Comparison of ENCODE assay signal across 14 cellular contexts in the genomic region with DNA sequence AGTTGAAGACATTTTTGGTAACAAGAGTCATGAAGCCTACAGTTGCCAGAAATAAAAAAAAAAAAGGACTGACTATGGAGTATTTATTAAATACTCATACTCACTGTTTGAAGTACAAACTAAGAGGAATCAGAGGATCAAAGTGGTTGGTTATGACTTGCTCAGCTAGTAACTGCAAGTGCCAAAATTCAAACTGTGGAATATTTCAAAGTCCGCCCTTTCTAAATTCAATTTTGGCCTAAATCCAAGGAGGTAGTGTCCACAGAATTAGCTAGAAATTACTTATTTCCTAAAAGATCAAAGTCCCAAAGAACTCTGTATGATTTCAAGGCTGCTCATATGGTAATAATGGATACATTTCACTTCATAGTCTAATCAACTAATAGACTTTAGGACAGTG.
"Had no signal": no experiment of that assay in that cellular context is flagged by ENCODE, and none has a peak within 500 bp of the region (broad histone marks: within the 10 kb centered on the region; RNA-seq: fewer than 3 reads in every experiment).

No MANE protein-coding gene starts in this region.

- FAIRE-seq: colon had no signal

- DNase-seq: activated CD4-positive, alpha-beta T cell treated with anti-CD3 and anti-CD28 coated beads, Interleukin-2, amount 50 U/mL, for 48 hours; activated CD4-positive, CD25-positive, alpha-beta regulatory T cell treated with anti-CD3 and anti-CD28 coated beads, Interleukin-2, amount 50 U/mL, for 72 hours; activated T-cell treated with anti-CD3 and anti-CD28 coated beads for 4 hours; amniotic stem cell; central memory CD4-positive, alpha-beta T cell; dorsolateral prefrontal cortex; heart right ventricle; lower lobe of right lung; nephron progenitor cell; nucleus accumbens; posterior cingulate gyrus; stimulated activated naive CD8-positive, alpha-beta T cell treated with anti-CD3 and anti-CD28 coated beads, Interleukin-15, Interleukin-2, amounts not matched to agents 100 U/mL and 50 U/mL, for 24 hours had no signal

- H3K27me3 ChIP-seq: dorsolateral prefrontal cortex, heart right ventricle had no signal

- ATAC-seq: heart right ventricle; stimulated activated naive CD8-positive, alpha-beta T cell treated with anti-CD3 and anti-CD28 coated beads, Interleukin-15, Interleukin-2, amounts not matched to agents 100 U/mL and 50 U/mL, for 24 hours had no signal

- H3K4me3 ChIP-seq: dorsolateral prefrontal cortex, heart right ventricle, lower lobe of right lung had no signal

- H3K9me3 ChIP-seq: heart right ventricle, lower lobe of right lung had no signal

- H3K36me3 ChIP-seq: heart right ventricle, lower lobe of right lung had no signal

- H3K27ac ChIP-seq: epithelial cell of prostate, lower lobe of right lung had no signal
